Comparison of ENCODE assay signal across 10 cellular contexts in the genomic region with DNA sequence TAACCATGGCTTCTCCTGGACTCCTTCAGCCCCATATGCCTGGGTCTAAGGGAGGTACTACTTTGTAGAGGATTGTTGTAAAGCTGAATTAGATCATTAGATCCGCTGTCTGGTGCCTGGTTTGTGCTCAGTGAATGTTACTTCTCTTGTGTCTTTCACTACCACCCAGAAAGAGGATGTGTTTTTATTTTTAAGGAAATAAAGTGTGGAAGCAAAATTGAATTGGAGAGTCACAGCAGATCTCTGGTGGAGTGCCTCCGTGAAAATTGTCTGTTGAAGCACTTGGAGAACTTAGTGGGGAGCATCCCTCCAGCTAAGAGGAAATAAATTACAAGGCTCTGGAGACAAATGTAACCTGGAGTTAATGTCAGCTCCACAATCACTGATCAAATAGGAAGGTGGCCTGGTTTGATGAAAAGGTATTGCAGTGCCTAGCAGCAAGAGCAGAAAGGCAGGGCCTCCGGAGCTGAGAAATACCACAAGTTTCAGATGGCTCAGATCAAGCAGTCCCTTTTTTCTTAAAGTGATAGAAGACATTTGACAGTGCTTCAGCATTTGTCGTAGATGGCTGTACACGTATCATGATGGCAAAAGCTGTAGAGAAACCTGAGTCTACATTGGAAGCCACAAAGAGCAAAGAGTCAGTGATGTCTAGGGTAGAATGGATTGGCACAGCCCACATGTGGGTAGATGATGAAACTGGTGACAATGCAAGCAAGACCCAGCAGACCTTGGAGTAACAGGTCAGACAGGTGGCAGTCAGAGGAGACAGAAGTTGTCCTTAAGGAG.
DNase-seq lines count a peak whose midpoint lies in the region; ATAC-seq and TF ChIP-seq lines count a peak whose summit lies in the region.
"Had no signal": no experiment of that assay in that cellular context is flagged by ENCODE, and none has a peak within 500 bp of the region (broad histone marks: within the 10 kb centered on the region; RNA-seq: fewer than 3 reads in every experiment).

No MANE protein-coding gene starts in this region.

- no TSS peak for BruUV-seq in Calu3 (replicated peaks; lab: Mats Ljungman, UMichigan)

- DNase-seq in Calu3 = no peak
- peak; percentile 66 for DNase-seq in NB4 (ENCODE audit: low read depth)
- DNase-seq in posterior vena cava (ENCODE audit: low spot score) = no peak
- no peak for DNase-seq in LoVo (ENCODE audit: low spot score)
- no peak for DNase-seq in ecto neural progenitor cell (ENCODE audit: low spot score)
- DNase-seq: stimulated activated CD4-positive, alpha-beta T cell treated with anti-CD3 and anti-CD28 coated beads, Interleukin-4, amount 100 ng/mL, for 1 hour had no signal

- intact Hi-C loops in Calu3 (cut with micrococcal nuclease; ENCODE audit: unreplicated experiment) (no loop called here), posterior vena cava (cut with DNase I) (no loop called here)
- intact Hi-C loops in dendritic cell treated with granulocyte-macrophage colony-stimulating factor and Interleukin-4, amounts not matched to agents 40 ng/mL and 50 ng/mL, for 4 days (cut with micrococcal nuclease) = loop anchor here (5.0 kb wide), 1 partner anchor 60 kb away; no protein-coding TSS in a partner anchor

- H3K9me3 Mint-ChIP-seq in Calu3 (ENCODE audit: low read depth, unreplicated experiment) = no peaks in the 10 kb centered on the region
- no peaks in the 10 kb centered on the region for H3K9me3 Mint-ChIP-seq in dendritic cell treated with granulocyte-macrophage colony-stimulating factor and Interleukin-4, amounts not matched to agents 40 ng/mL and 50 ng/mL, for 4 days
- H3K9me3 Mint-ChIP-seq: T-helper 1 cell treated with Interleukin-12 subunit alpha and Interleukin-12 subunit beta and Interleukin-4 antibody, amounts not matched to agents 30 μg/mL and 1 μg/mL, for 36 hours had no signal

- TF ChIP-seq CTCF in Calu3 (IDR thresholded peaks at IDR 0.05; ENCODE audit: unreplicated experiment) = no peak
- TF ChIP-seq CTCF in NB4 (IDR thresholded peaks at IDR 0.05; ENCODE audit: low read depth, low read length) = no peak

- H3K4me3 ChIP-seq in NB4 (ENCODE audit: low read depth, low read length) = no peak overlapping the region

- peak overlapping the region; percentile 62 for H3K27ac Mint-ChIP-seq in Calu3 (ENCODE audit: unreplicated experiment)
- H3K27ac Mint-ChIP-seq in dendritic cell treated with granulocyte-macrophage colony-stimulating factor and Interleukin-4, amounts not matched to agents 40 ng/mL and 50 ng/mL, for 4 days = peak overlapping the region; percentile 72
- H3K27ac Mint-ChIP-seq: T-helper 1 cell treated with Interleukin-12 subunit alpha and Interleukin-12 subunit beta and Interleukin-4 antibody, amounts not matched to agents 30 μg/mL and 1 μg/mL, for 36 hours had no signal

- CTCF ChIA-PET in Calu3 (lab: Charles Lee) = no interaction called here

- H3K36me3 Mint-ChIP-seq in Calu3 (ENCODE audit: insufficient read depth, unreplicated experiment) = peaks cover 8% of the 10 kb centered on the region
- H3K36me3 Mint-ChIP-seq in dendritic cell treated with granulocyte-macrophage colony-stimulating factor and Interleukin-4, amounts not matched to agents 40 ng/mL and 50 ng/mL, for 4 days (ENCODE audit: low read depth) = no peaks in the 10 kb centered on the region

- no peaks in the 10 kb centered on the region for H3K27me3 Mint-ChIP-seq in Calu3 (ENCODE audit: unreplicated experiment)
- H3K27me3 Mint-ChIP-seq in dendritic cell treated with granulocyte-macrophage colony-stimulating factor and Interleukin-4, amounts not matched to agents 40 ng/mL and 50 ng/mL, for 4 days = no peaks in the 10 kb centered on the region

- peak; percentile 40 for ATAC-seq in GM19395 (IDR thresholded peaks at IDR 0.05; ENCODE audit: unreplicated experiment)
- no peak for ATAC-seq in HG02973 (IDR thresholded peaks at IDR 0.05; ENCODE audit: unreplicated experiment)

- TF ChIP-seq POLR2A in NB4 (IDR thresholded peaks at IDR 0.05; ENCODE audit: extremely low read depth, insufficient read length) = no peak

- no peak overlapping the region for H3K4me3 Mint-ChIP-seq in Calu3 (ENCODE audit: low read depth, unreplicated experiment)
- peak overlapping the region; percentile 58 for H3K4me3 Mint-ChIP-seq in dendritic cell treated with granulocyte-macrophage colony-stimulating factor and Interleukin-4, amounts not matched to agents 40 ng/mL and 50 ng/mL, for 4 days
- H3K4me3 Mint-ChIP-seq: T-helper 1 cell treated with Interleukin-12 subunit alpha and Interleukin-12 subunit beta and Interleukin-4 antibody, amounts not matched to agents 30 μg/mL and 1 μg/mL, for 36 hours had no signal

- H3K4me1 Mint-ChIP-seq in Calu3 (ENCODE audit: low read depth, unreplicated experiment) = peaks cover 64% of the 10 kb centered on the region
- H3K4me1 Mint-ChIP-seq in dendritic cell treated with granulocyte-macrophage colony-stimulating factor and Interleukin-4, amounts not matched to agents 40 ng/mL and 50 ng/mL, for 4 days (ENCODE audit: low read depth) = peaks cover 73% of the 10 kb centered on the region
